Comparison of ENCODE assay signal across 8 cellular contexts in genomic region chr1:165403835-165404482, GRCh38. TPM values are rescaled to one million over a fixed set of nuclear protein-coding genes. Genes with fewer than 3 reads are reported as not detected.
A peak's percentile ranks its signal among the peaks of the same experiment; 100 is the strongest.
DNase-seq lines count a peak whose midpoint lies in the region; ATAC-seq and TF ChIP-seq lines count a peak whose summit lies in the region.

No MANE protein-coding gene starts in this region.

- no peak overlapping the region for H3K4me2 ChIP-seq in mammary epithelial cell (ENCODE audit: insufficient read depth, low read depth, low read length)

- H3K27me3 ChIP-seq in NT2/D1 (ENCODE audit: insufficient read depth, insufficient read length), result no peaks in the 10 kb centered on the region
- H3K27me3 ChIP-seq in mammary epithelial cell (ENCODE audit: insufficient read depth, low read length), result peaks cover 2% of the 10 kb centered on the region
- H3K27me3 ChIP-seq in right lobe of liver, result no peaks in the 10 kb centered on the region

- WGBS in mammary epithelial cell (ENCODE audit: low coverage, missing lambda C conversion rate), result 38% methylated on average over 3 of the region's 3 CpGs
- WGBS in right lobe of liver (ENCODE audit: insufficient coverage, low coverage, low lambda C conversion rate, missing lambda C conversion rate), result 39% methylated on average over 2 of the region's 3 CpGs

- H3K79me2 ChIP-seq in mammary epithelial cell (ENCODE audit: insufficient read depth, low read length), result no peaks in the 10 kb centered on the region

- TF ChIP-seq CTCF in GM13976 (IDR thresholded peaks at IDR 0.05; ENCODE audit: borderline replicate concordance, control extremely low read depth, extremely low read depth, insufficient read depth, missing control alignments) (peak; percentile 31), mammary epithelial cell (conservative IDR thresholded peaks at IDR 0.05 in 1 of 2, IDR thresholded peaks at IDR 0.05 in 1 of 2; ENCODE audit: extremely low read depth in 1 of 2, insufficient read depth in 1 of 2, low read depth in 1 of 2, low read length in 2 of 2) (peak; percentile 60 to 79), right lobe of liver (IDR thresholded peaks at IDR 0.05) (peak; percentile 63 to 75 (median 68))

- DNase-seq in Ammon's horn (ENCODE audit: low spot score) (peak; percentile 29), GM13976 (ENCODE audit: low spot score) (peak; percentile 50), NT2/D1 (ENCODE audit: low read depth, low spot score) (peak; percentile 55), mammary epithelial cell (peak; percentile 25), right lobe of liver (peak in 2 of 3 donors; percentile 30 to 49), hepatic stellate cell (ENCODE audit: low spot score) (no peak)

- peaks cover 1% of the 10 kb centered on the region for H3K4me1 ChIP-seq in NT2/D1 (ENCODE audit: insufficient read depth, insufficient read length)
- H3K4me1 ChIP-seq in mammary epithelial cell (ENCODE audit: insufficient read depth, low read length), result no peaks in the 10 kb centered on the region
- H3K4me1 ChIP-seq in right lobe of liver, result no peaks in the 10 kb centered on the region

- H2AFZ ChIP-seq in mammary epithelial cell (ENCODE audit: low read depth, low read length), result no peak overlapping the region

- H3K27ac ChIP-seq in mammary epithelial cell (ENCODE audit: insufficient read depth, low read depth, low read length) (no peak overlapping the region), right lobe of liver (no peak overlapping the region)

- H3K9ac ChIP-seq in NT2/D1 (ENCODE audit: insufficient read length, low read depth) (no peak overlapping the region), mammary epithelial cell (ENCODE audit: insufficient read depth, low read length) (no peak overlapping the region)

- TF ChIP-seq POLR2A in right lobe of liver (IDR thresholded peaks at IDR 0.05), result no peak

- BruUV-seq in mammary epithelial cell (replicated peaks; lab: Mats Ljungman, UMichigan), result no TSS peak

- H3K9me3 ChIP-seq in NT2/D1 (ENCODE audit: insufficient read depth, low read length) (no peaks in the 10 kb centered on the region), mammary epithelial cell (replicated peaks; ENCODE audit: insufficient read depth, low read length) (no peaks in the 10 kb centered on the region), right lobe of liver (no peaks in the 10 kb centered on the region)

- peak; percentile 79 for ATAC-seq in HG03159 (IDR thresholded peaks at IDR 0.05; ENCODE audit: unreplicated experiment)
- peak; percentile 90 to 96 (median 94) for ATAC-seq in right lobe of liver
- ATAC-seq in HG03521 (IDR thresholded peaks at IDR 0.05; ENCODE audit: unreplicated experiment), result no peak

- H3K4me3 ChIP-seq in NT2/D1 (ENCODE audit: insufficient read length, low read depth), result no peak overlapping the region
- H3K4me3 ChIP-seq in mammary epithelial cell (replicated peaks in 1 of 3; ENCODE audit: insufficient read depth in 1 of 3, low read depth in 2 of 3, low read length in 3 of 3), result no peak overlapping the region
- H3K4me3 ChIP-seq in right lobe of liver, result no peak overlapping the region

- CTCF ChIA-PET in mammary epithelial cell (lab: Charles Lee; ENCODE audit: low non-redundant PET), result no interaction called here

- no peaks in the 10 kb centered on the region for H4K20me1 ChIP-seq in mammary epithelial cell (ENCODE audit: insufficient read depth, low read length)

- intact Hi-C loops in mammary epithelial cell (cut with micrococcal nuclease), result loop anchor here (1.0 to 5.0 kb wide), 2 partner anchors 78 to 189 kb away; no protein-coding TSS in a partner anchor
- intact Hi-C loops in right lobe of liver (cut with DNase I), result loop anchor here in 1 of 2 donors (5.0 kb wide), 1 partner anchor 188 kb away; no protein-coding TSS in a partner anchor

- in situ Hi-C loops in GM13976 (cut with MboI; ENCODE audit: low sequenced_read_pairs, unreplicated experiment) (no loop called here), mammary epithelial cell (cut with MboI; ENCODE audit: low sequenced_read_pairs in 2 of 2) (loop anchor here (5.0 kb wide), 1 partner anchor 188 kb away; no protein-coding TSS in a partner anchor)

- H3K36me3 ChIP-seq in NT2/D1 (ENCODE audit: insufficient read depth, insufficient read length, low read length) (no peaks in the 10 kb centered on the region), mammary epithelial cell (ENCODE audit: insufficient read depth, low read length) (no peaks in the 10 kb centered on the region), right lobe of liver (no peaks in the 10 kb centered on the region)

- dilution Hi-C loops in mammary epithelial cell (cut with HindIII; ENCODE audit: low sequenced_read_pairs), result no loop called here

RNA-seq across cellular contexts. Expression of gene RXRG, which starts 41.0 kb away (rescaled TPM):
- not detected for total RNA-seq in mammary epithelial cell
- not detected for polyA plus RNA-seq in mammary epithelial cell
- polyA minus RNA-seq in mammary epithelial cell, result not detected
- under 1 TPM in 2 of 6 experiments, not detected in 4; 0.26 to 0.32 TPM for total RNA-seq in right lobe of liver

RNA-seq across cellular contexts. Expression of gene LMX1A, which starts 47.4 kb away (rescaled TPM):
- total RNA-seq in mammary epithelial cell (not detected), right lobe of liver (under 1 TPM in 1 of 6 experiments, not detected in 5; 0.14 TPM)
- polyA plus RNA-seq in mammary epithelial cell, result not detected
- not detected for polyA minus RNA-seq in mammary epithelial cell
